In the genomic region with DNA sequence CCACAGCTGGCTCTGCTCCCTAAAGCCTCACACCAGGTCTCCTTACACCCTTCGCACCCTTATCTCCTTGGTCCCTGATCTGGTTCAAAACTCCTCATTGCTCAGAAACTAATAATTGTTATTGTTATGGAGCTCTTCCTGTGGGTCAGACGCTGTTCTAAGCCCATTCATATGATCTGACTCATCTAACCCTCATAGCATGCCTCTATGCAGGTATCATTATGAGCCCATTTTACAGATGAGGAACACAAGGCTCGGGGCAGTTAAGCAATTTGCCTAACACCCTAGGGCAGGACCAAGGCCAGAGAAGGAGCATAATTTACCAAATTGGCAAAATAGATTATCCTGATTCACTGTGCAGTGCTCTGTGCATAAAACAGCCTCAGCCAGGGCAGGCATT, we compare ENCODE assay signal across 30 cellular contexts. TPM values are rescaled to one million over a fixed set of nuclear protein-coding genes. Genes with fewer than 3 reads are reported as not detected.
DNase-seq lines count a peak whose midpoint lies in the region; ATAC-seq, FAIRE-seq and TF ChIP-seq lines count a peak whose summit lies in the region.
"Had no signal": no experiment of that assay in that cellular context is flagged by ENCODE, and none has a peak within 500 bp of the region (broad histone marks: within the 10 kb centered on the region; RNA-seq: fewer than 3 reads in every experiment).

No MANE protein-coding gene starts in this region.

- peak overlapping the region; percentile 95 for H3K27ac Mint-ChIP-seq in stimulated activated naive B cell treated with anti-CD40 and anti-IgM and Interleukin-4, amounts not matched to agents 10 μg/mL and 1 μg/mL and 100 μg/mL, for 72 hours
- no peak overlapping the region for H3K27ac Mint-ChIP-seq in WTC11
- H3K27ac Mint-ChIP-seq: CD8-positive, alpha-beta T cell had no signal

- H3K9me2 ChIP-seq in PC-3 (replicated peaks; ENCODE audit: low read length): no peaks in the 10 kb centered on the region

- no peak overlapping the region for H3K9ac ChIP-seq in PC-3 (ENCODE audit: low read length)
- H3K9ac ChIP-seq in GM12878 (ENCODE audit: control insufficient read depth, insufficient read depth, low read length): peak overlapping the region; percentile 30; the same call in 1 of the 2 replicates

- H3K4me1 ChIP-seq in cardiac muscle cell (ENCODE audit: low read depth) (peaks cover 35% of the 10 kb centered on the region), heart right ventricle (peaks cover 0 to 21% (median 7%) of the 10 kb centered on the region in 9 donors), PC-3 (ENCODE audit: insufficient read depth, low read length) (peaks cover 53% of the 10 kb centered on the region), GM12878 (ENCODE audit: control insufficient read depth, insufficient read depth, low read length) (peaks cover 84% of the 10 kb centered on the region)

- H3K36me3 ChIP-seq in cardiac muscle cell: no peaks in the 10 kb centered on the region
- H3K36me3 ChIP-seq in heart right ventricle: no peaks in the 10 kb centered on the region
- H3K36me3 ChIP-seq in PC-3 (ENCODE audit: low read depth, low read length): no peaks in the 10 kb centered on the region
- H3K36me3 ChIP-seq in GM12878 (ENCODE audit: control insufficient read depth in 2 of 2, insufficient read depth in 2 of 2, low read length in 1 of 2): no peaks in the 10 kb centered on the region
- H3K36me3 ChIP-seq: MG63 had no signal

- no peak for TF ChIP-seq EP300 in GM12878 (IDR thresholded peaks at IDR 0.05; ENCODE audit: borderline replicate concordance in 1 of 2, control insufficient read depth in 1 of 2, low read depth in 2 of 2, low read length in 2 of 2)

- H3K27ac ChIP-seq in cardiac muscle cell (peak overlapping the region; percentile 63), heart right ventricle (no peak overlapping the region), PC-3 (ENCODE audit: low read length) (no peak overlapping the region), GM12878 (ENCODE audit: control insufficient read depth, insufficient read depth) (peak overlapping the region; percentile 91)
- H3K27ac ChIP-seq: 22Rv1, HL-60, SK-N-MC had no signal

- POLR2A ChIA-PET in PC-3 (lab: Charles Lee; ENCODE audit: unreplicated experiment) (no interaction called here), GM12878 (lab: Charles Lee) (interaction anchor here (1.2 to 6.2 kb wide), 3 partner anchors 10 to 117 kb away, joined by 3 to 114 read pairs (median 6); no protein-coding TSS in a partner anchor), WTC11 (lab: Charles Lee) (no interaction called here)

- H3K9me3 ChIP-seq in cardiac muscle cell (ENCODE audit: low read depth): no peaks in the 10 kb centered on the region
- no peaks in the 10 kb centered on the region for H3K9me3 ChIP-seq in heart right ventricle
- no peaks in the 10 kb centered on the region for H3K9me3 ChIP-seq in PC-3 (ENCODE audit: low read length)
- H3K9me3 ChIP-seq in GM12878 (replicated peaks; ENCODE audit: control insufficient read depth, insufficient read depth, low read length): no peaks in the 10 kb centered on the region
- H3K9me3 ChIP-seq: Caco-2, MG63 had no signal

- H3K27me3 Mint-ChIP-seq in stimulated activated naive B cell treated with anti-CD40 and anti-IgM and Interleukin-4, amounts not matched to agents 10 μg/mL and 1 μg/mL and 100 μg/mL, for 72 hours: no peaks in the 10 kb centered on the region
- H3K27me3 Mint-ChIP-seq in WTC11 (ENCODE audit: low read depth): no peaks in the 10 kb centered on the region; the same call in 1 of the 2 replicates

- H3K4me3 ChIP-seq in cardiac muscle cell: no peak overlapping the region
- H3K4me3 ChIP-seq in heart right ventricle: no peak overlapping the region
- H3K4me3 ChIP-seq in PC-3 (ENCODE audit: low read length): no peak overlapping the region
- no peak overlapping the region for H3K4me3 ChIP-seq in GM12878
- H3K4me3 ChIP-seq: MG63, SK-N-MC had no signal

- SMC1A ChIA-PET in GM12878 (lab: Charles Lee; ENCODE audit: uncharacterized antibody, unreplicated experiment): interaction anchor here (0.8 to 15.4 kb wide), 6 partner anchors 12 to 56 kb away, joined by 3 to 232 read pairs (median 5); no protein-coding TSS in a partner anchor

- H3K36me3 Mint-ChIP-seq in stimulated activated naive B cell treated with anti-CD40 and anti-IgM and Interleukin-4, amounts not matched to agents 10 μg/mL and 1 μg/mL and 100 μg/mL, for 72 hours: no peaks in the 10 kb centered on the region
- no peaks in the 10 kb centered on the region for H3K36me3 Mint-ChIP-seq in WTC11

- H4K20me1 ChIP-seq in PC-3 (ENCODE audit: low read length) (no peaks in the 10 kb centered on the region), GM12878 (ENCODE audit: control insufficient read depth, insufficient read depth) (no peaks in the 10 kb centered on the region)

- H3K79me2 ChIP-seq in PC-3 (ENCODE audit: low read length): no peaks in the 10 kb centered on the region
- H3K79me2 ChIP-seq in GM12878 (ENCODE audit: control insufficient read depth, insufficient read depth, low read length): peaks cover 31% of the 10 kb centered on the region

- H3K4me1 Mint-ChIP-seq in stimulated activated naive B cell treated with anti-CD40 and anti-IgM and Interleukin-4, amounts not matched to agents 10 μg/mL and 1 μg/mL and 100 μg/mL, for 72 hours: peaks cover 72 to 95% of the 10 kb centered on the region in 2 donors
- H3K4me1 Mint-ChIP-seq in WTC11: peaks cover 16% of the 10 kb centered on the region

- H3K4me2 ChIP-seq in PC-3 (ENCODE audit: low read length) (no peak overlapping the region), GM12878 (ENCODE audit: control insufficient read depth, insufficient read depth) (peak overlapping the region; percentile 60; the same call in 1 of the 2 replicates)

- no peak for TF ChIP-seq RAD21 in GM12878 (IDR thresholded peaks at IDR 0.05; ENCODE audit: insufficient read depth, low read depth, low read length)

- FAIRE-seq in GM12878 (lab: Jason Lieb, UNC): no peak
- FAIRE-seq: GM19239, H1 had no signal

- RAD21 ChIA-PET in GM12878 (lab: Charles Lee; ENCODE audit: unreplicated experiment): interaction anchor here (1.2 to 9.3 kb wide), 4 partner anchors 10 to 54 kb away, joined by 3 to 174 read pairs (median 10); no protein-coding TSS in a partner anchor

- TF ChIP-seq CTCF in cardiac muscle cell (IDR thresholded peaks at IDR 0.05; ENCODE audit: low read depth, low read length): no peak
- no peak for TF ChIP-seq CTCF in heart right ventricle (IDR thresholded peaks at IDR 0.05)
- TF ChIP-seq CTCF in PC-3 (conservative IDR thresholded peaks at IDR 0.05; ENCODE audit: low read depth, low read length): no peak
- no peak for TF ChIP-seq CTCF in GM12878 (IDR thresholded peaks at IDR 0.05 in 2 of 3, conservative IDR thresholded peaks at IDR 0.05 in 1 of 3; ENCODE audit: control insufficient read depth in 2 of 3, extremely low read depth in 1 of 3, insufficient read depth in 1 of 3, low read depth in 3 of 3, low read length in 3 of 3)
- TF ChIP-seq CTCF in WTC11 (IDR thresholded peaks at IDR 0.05): no peak

- H2AFZ ChIP-seq in PC-3 (ENCODE audit: low read length) (no peak overlapping the region), GM12878 (ENCODE audit: control insufficient read depth, low read depth, low read length) (no peak overlapping the region)

- no peak for TF ChIP-seq POLR2A in GM12878 (IDR thresholded peaks at IDR 0.05; ENCODE audit: low read depth, low read length)

- CTCF ChIA-PET in PC-3 (lab: Charles Lee) (no interaction called here), GM12878 (lab: Yijun Ruan, JAX) (interaction anchor here (0.9 to 16.5 kb wide), 3 partner anchors 11 to 47 kb away, joined by 4 to 235 read pairs (median 81); no protein-coding TSS in a partner anchor), WTC11 (lab: Charles Lee) (interaction anchor here (1.4 kb wide), 1 partner anchor 14 kb away, joined by 4 read pairs; no protein-coding TSS in a partner anchor)

- no peaks in the 10 kb centered on the region for H3F3A ChIP-seq in PC-3 (ENCODE audit: low read length, unreplicated experiment)

- no peak for DNase-seq in cardiac muscle cell (ENCODE audit: low read depth in 1 of 2, low spot score in 1 of 2)
- no peak for DNase-seq in heart right ventricle
- DNase-seq in PC-3: peak; percentile 25
- DNase-seq in GM12878 (ENCODE audit: low read depth, low spot score): no peak
- DNase-seq in stimulated activated naive B cell treated with anti-CD40 and anti-IgM and Interleukin-4, amounts not matched to agents 10 μg/mL and 1 μg/mL and 100 μg/mL, for 72 hours: no peak
- no peak for DNase-seq in WTC11 (ENCODE audit: low spot score)
- DNase-seq in dermis blood vessel endothelial cell: no peak
- DNase-seq: C1 segment of cervical spinal cord; Caco-2; CD8-positive, alpha-beta T cell; DMS 273 treated with DMSO at 0.1 percent for 48 hours; DMS79; EL; GDM1; HCEC 1CT; KBM-7; NCI-H1105 treated with DMSO at 0.1 percent for 48 hours; NCI-H146; NCI-H1930; NCI-H2107; NCI-H82; NK-92 treated with Interleukin-12 subunit alpha and Interleukin-12 subunit beta, amount 100 ng/mL, for 24 hours; SIG-M5 had no signal

- BruUV-seq in PC-3 (replicated peaks; lab: Mats Ljungman, UMichigan) (no TSS peak), GM12878 (replicated peaks; lab: Mats Ljungman, UMichigan) (no TSS peak)

- H3K4me3 Mint-ChIP-seq in stimulated activated naive B cell treated with anti-CD40 and anti-IgM and Interleukin-4, amounts not matched to agents 10 μg/mL and 1 μg/mL and 100 μg/mL, for 72 hours: no peak overlapping the region
- no peak overlapping the region for H3K4me3 Mint-ChIP-seq in WTC11
- H3K4me3 Mint-ChIP-seq: CD8-positive, alpha-beta T cell had no signal

- H3K27me3 ChIP-seq in cardiac muscle cell (no peaks in the 10 kb centered on the region), heart right ventricle (peaks cover 0 to 27% (median 0%) of the 10 kb centered on the region in 7 donors), PC-3 (ENCODE audit: low read length) (no peaks in the 10 kb centered on the region), GM12878 (replicated peaks in 1 of 2; ENCODE audit: control insufficient read depth in 2 of 2, insufficient read depth in 2 of 2, low read length in 1 of 2) (no peaks in the 10 kb centered on the region)
- H3K27me3 ChIP-seq: MG63 had no signal

- 81 to 82% methylated on average over 3 of the region's 3 CpGs for WGBS in heart right ventricle, 2 donors
- WGBS in GM12878 (ENCODE audit: insufficient coverage, insufficient replicate concordance, low lambda C conversion rate, missing lambda C conversion rate): 11% methylated on average over 3 of the region's 3 CpGs

- no peaks in the 10 kb centered on the region for H3K9me3 Mint-ChIP-seq in stimulated activated naive B cell treated with anti-CD40 and anti-IgM and Interleukin-4, amounts not matched to agents 10 μg/mL and 1 μg/mL and 100 μg/mL, for 72 hours
- H3K9me3 Mint-ChIP-seq in WTC11: no peaks in the 10 kb centered on the region
- H3K9me3 Mint-ChIP-seq: CD8-positive, alpha-beta T cell had no signal

- in situ Hi-C loops in GM12878 (cut with MboI): loop anchor here (10.0 kb wide), 1 partner anchor 57 kb away; a partner anchor contains a TSS

- intact Hi-C loops in heart right ventricle (cut with DNase I) (no loop called here), PC-3 (cut with micrococcal nuclease) (no loop called here), GM12878 (cut with micrococcal nuclease; ENCODE audit: unreplicated experiment) (loop anchor here (10.0 kb wide), 1 partner anchor 397 kb away; no protein-coding TSS in a partner anchor)

- ATAC-seq in heart right ventricle (no peak), PC-3 (no peak), GM12878 (no peak), WTC11 (no peak), HG02885 (IDR thresholded peaks at IDR 0.05; ENCODE audit: poor library complexity, unreplicated experiment) (no peak)
- ATAC-seq in stimulated activated naive B cell treated with anti-CD40 and anti-IgM and Interleukin-4, amounts not matched to agents 10 μg/mL and 1 μg/mL and 100 μg/mL, for 72 hours (replicated peaks): no peak
- ATAC-seq: CD8-positive, alpha-beta T cell had no signal

RNA-seq across cellular contexts. Expression of a gene that starts 51.8 kb away (rescaled TPM):
- 48.5 and 81.0 TPM in 2 replicates for total RNA-seq in cardiac muscle cell
- polyA plus RNA-seq in cardiac muscle cell: 82.5 and 99.2 TPM in 2 replicates
- total RNA-seq in heart right ventricle: 10 to 100 TPM; 17.5 to 34.7 (median 24.1) TPM
- polyA plus RNA-seq in heart right ventricle: 100 to 1,000 TPM in 1 of 2 donors, 10 to 100 TPM in 1; 25.3 to 103 TPM
- 54.1 and 56.9 TPM in 2 replicates for total RNA-seq in PC-3 (2014; rRNA removed)
- 8.5 and 9.7 TPM in 2 replicates for total RNA-seq in GM12878 (2013; cell fraction: nucleolus; rRNA removed)
- 92.6 and 102 TPM in 2 replicates for total RNA-seq in GM12878 (2014; rRNA removed)
- total RNA-seq in GM12878 (2014; rRNA removed; fragmentation: Illumina TruSeq; extraction: Trizol): 103 and 110 TPM in 2 replicates
- total RNA-seq in GM12878 (2021): 70.8 and 74.9 TPM in 2 replicates
- polyA plus RNA-seq in GM12878 (2011; ENCODE audit: low read depth): 76.2 TPM
- 84.1 and 109 TPM in 2 replicates for polyA plus RNA-seq in GM12878 (2011; rRNA removed)
- polyA plus RNA-seq in GM12878 (2011; cell fraction: cytosol; rRNA removed): 165 and 304 TPM in 2 replicates
- 77.8 and 96.7 TPM in 2 replicates for polyA plus RNA-seq in GM12878 (2011; cell fraction: nucleus; rRNA removed)
- 92.0 and 93.8 TPM in 2 replicates for polyA plus RNA-seq in GM12878 (2012)
- polyA plus RNA-seq in GM12878 (2014; fragmentation: Illumina TruSeq; extraction: Trizol): 133 and 200 TPM in 2 replicates
- polyA plus RNA-seq in GM12878 (2014; fragmentation: Nextera tagmentation; extraction: Ambion mirVana): 100 to 1,000 TPM; 323 to 380 TPM
- 99.5 and 99.6 TPM in 2 replicates for polyA plus RNA-seq in GM12878 (2014; rRNA removed)
- 100 to 1,000 TPM; 165 to 180 TPM for polyA plus RNA-seq in GM12878 (2016; fragmentation: Nextera tagmentation; extraction: Ambion mirVana)
- 31.0 and 53.2 TPM in 2 replicates for polyA minus RNA-seq in GM12878 (2011; rRNA and poly(A)+ RNA removed)
- 21.2 and 21.5 TPM in 2 replicates for polyA minus RNA-seq in GM12878 (2011; cell fraction: cytosol; rRNA and poly(A)+ RNA removed)
- 7.5 and 13.0 TPM in 2 replicates for polyA minus RNA-seq in GM12878 (2011; cell fraction: nucleus; rRNA and poly(A)+ RNA removed)
- total RNA-seq in WTC11 (2021): 19.1 to 21.6 TPM (median 19.9 TPM) in 3 replicates
- 24.5 and 35.7 TPM in 2 replicates for total RNA-seq in dermis blood vessel endothelial cell

Comparison
In these comparisons a context has a peak if more than half of its experiments do, and no peak if none do; other contexts are left out.
1. H3K27ac ChIP-seq: peak in cardiac muscle cell (single experiment) and GM12878 (single experiment); none in heart right ventricle (0 of 10) and PC-3 (single experiment).